ENCODE assay signal across 2 cellular contexts in genomic region chr6:136464874-136465273, GRCh38.
TF ChIP-seq lines count a peak whose summit lies in the region.

No MANE protein-coding gene starts in this region.

TF ChIP-seq in WTC11, 78 proteins besides CTCF, POLR2A, EP300 and RAD21 (continued from another document):
- TF ChIP-seq, protein P1, sequence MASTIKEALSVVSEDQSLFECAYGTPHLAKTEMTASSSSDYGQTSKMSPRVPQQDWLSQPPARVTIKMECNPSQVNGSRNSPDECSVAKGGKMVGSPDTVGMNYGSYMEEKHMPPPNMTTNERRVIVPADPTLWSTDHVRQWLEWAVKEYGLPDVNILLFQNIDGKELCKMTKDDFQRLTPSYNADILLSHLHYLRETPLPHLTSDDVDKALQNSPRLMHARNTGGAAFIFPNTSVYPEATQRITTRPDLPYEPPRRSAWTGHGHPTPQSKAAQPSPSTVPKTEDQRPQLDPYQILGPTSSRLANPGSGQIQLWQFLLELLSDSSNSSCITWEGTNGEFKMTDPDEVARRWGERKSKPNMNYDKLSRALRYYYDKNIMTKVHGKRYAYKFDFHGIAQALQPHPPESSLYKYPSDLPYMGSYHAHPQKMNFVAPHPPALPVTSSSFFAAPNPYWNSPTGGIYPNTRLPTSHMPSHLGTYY (CRISPR knock-in tag; IDR thresholded peaks at IDR 0.05): no peak
- no peak for TF ChIP-seq ZNF671 (CRISPR knock-in tag; IDR thresholded peaks at IDR 0.05)
- no peak for TF ChIP-seq OVOL2 (CRISPR knock-in tag; IDR thresholded peaks at IDR 0.05; ENCODE audit: borderline replicate concordance)
- no peak for TF ChIP-seq ZBTB43 (CRISPR knock-in tag; IDR thresholded peaks at IDR 0.05)
- TF ChIP-seq ATF6 (CRISPR knock-in tag; IDR thresholded peaks at IDR 0.05): no peak
- no peak for TF ChIP-seq NR2C2 (CRISPR knock-in tag; IDR thresholded peaks at IDR 0.05)
- no peak for TF ChIP-seq RELA (CRISPR knock-in tag; IDR thresholded peaks at IDR 0.05; ENCODE audit: borderline replicate concordance)
- no peak for TF ChIP-seq ZNF121 (CRISPR knock-in tag; IDR thresholded peaks at IDR 0.05)
- TF ChIP-seq, protein P2, sequence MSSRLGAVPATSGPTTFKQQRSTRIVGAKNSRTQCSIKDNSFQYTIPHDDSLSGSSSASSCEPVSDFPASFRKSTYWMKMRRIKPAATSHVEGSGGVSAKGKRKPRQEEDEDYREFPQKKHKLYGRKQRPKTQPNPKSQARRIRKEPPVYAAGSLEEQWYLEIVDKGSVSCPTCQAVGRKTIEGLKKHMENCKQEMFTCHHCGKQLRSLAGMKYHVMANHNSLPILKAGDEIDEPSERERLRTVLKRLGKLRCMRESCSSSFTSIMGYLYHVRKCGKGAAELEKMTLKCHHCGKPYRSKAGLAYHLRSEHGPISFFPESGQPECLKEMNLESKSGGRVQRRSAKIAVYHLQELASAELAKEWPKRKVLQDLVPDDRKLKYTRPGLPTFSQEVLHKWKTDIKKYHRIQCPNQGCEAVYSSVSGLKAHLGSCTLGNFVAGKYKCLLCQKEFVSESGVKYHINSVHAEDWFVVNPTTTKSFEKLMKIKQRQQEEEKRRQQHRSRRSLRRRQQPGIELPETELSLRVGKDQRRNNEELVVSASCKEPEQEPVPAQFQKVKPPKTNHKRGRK (CRISPR knock-in tag; IDR thresholded peaks at IDR 0.05; ENCODE audit: borderline replicate concordance): no peak
- no peak for TF ChIP-seq MYBL2 (CRISPR knock-in tag; IDR thresholded peaks at IDR 0.05)

TF ChIP-seq in HepG2, 621 proteins besides CTCF, POLR2A, EP300 and RAD21 (continued from another document):
- TF ChIP-seq, protein P3, sequence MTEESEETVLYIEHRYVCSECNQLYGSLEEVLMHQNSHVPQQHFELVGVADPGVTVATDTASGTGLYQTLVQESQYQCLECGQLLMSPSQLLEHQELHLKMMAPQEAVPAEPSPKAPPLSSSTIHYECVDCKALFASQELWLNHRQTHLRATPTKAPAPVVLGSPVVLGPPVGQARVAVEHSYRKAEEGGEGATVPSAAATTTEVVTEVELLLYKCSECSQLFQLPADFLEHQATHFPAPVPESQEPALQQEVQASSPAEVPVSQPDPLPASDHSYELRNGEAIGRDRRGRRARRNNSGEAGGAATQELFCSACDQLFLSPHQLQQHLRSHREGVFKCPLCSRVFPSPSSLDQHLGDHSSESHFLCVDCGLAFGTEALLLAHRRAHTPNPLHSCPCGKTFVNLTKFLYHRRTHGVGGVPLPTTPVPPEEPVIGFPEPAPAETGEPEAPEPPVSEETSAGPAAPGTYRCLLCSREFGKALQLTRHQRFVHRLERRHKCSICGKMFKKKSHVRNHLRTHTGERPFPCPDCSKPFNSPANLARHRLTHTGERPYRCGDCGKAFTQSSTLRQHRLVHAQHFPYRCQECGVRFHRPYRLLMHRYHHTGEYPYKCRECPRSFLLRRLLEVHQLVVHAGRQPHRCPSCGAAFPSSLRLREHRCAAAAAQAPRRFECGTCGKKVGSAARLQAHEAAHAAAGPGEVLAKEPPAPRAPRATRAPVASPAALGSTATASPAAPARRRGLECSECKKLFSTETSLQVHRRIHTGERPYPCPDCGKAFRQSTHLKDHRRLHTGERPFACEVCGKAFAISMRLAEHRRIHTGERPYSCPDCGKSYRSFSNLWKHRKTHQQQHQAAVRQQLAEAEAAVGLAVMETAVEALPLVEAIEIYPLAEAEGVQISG (CRISPR knock-in tag; IDR thresholded peaks at IDR 0.05): no peak
- TF ChIP-seq THYN1 (CRISPR knock-in tag; IDR thresholded peaks at IDR 0.05; ENCODE audit: borderline replicate concordance, low read depth): no peak
- TF ChIP-seq HHEX (CRISPR knock-in tag; IDR thresholded peaks at IDR 0.05): no peak
- no peak for TF ChIP-seq RELA (CRISPR knock-in tag; IDR thresholded peaks at IDR 0.05)
- TF ChIP-seq ZNF101 (CRISPR knock-in tag; IDR thresholded peaks at IDR 0.05; ENCODE audit: borderline replicate concordance, low read depth): no peak
- TF ChIP-seq ZNF781 (CRISPR knock-in tag; IDR thresholded peaks at IDR 0.05; ENCODE audit: borderline replicate concordance, not compliant biosample characterization): no peak
- no peak for TF ChIP-seq NR2C2 (CRISPR knock-in tag; IDR thresholded peaks at IDR 0.05; ENCODE audit: borderline replicate concordance)
- no peak for TF ChIP-seq RXRA (CRISPR knock-in tag; IDR thresholded peaks at IDR 0.05)
- TF ChIP-seq ZNF788 (CRISPR knock-in tag; IDR thresholded peaks at IDR 0.05; ENCODE audit: borderline replicate concordance): no peak
